Comparison of ENCODE assay signal across 1 cellular context in the genomic region with DNA sequence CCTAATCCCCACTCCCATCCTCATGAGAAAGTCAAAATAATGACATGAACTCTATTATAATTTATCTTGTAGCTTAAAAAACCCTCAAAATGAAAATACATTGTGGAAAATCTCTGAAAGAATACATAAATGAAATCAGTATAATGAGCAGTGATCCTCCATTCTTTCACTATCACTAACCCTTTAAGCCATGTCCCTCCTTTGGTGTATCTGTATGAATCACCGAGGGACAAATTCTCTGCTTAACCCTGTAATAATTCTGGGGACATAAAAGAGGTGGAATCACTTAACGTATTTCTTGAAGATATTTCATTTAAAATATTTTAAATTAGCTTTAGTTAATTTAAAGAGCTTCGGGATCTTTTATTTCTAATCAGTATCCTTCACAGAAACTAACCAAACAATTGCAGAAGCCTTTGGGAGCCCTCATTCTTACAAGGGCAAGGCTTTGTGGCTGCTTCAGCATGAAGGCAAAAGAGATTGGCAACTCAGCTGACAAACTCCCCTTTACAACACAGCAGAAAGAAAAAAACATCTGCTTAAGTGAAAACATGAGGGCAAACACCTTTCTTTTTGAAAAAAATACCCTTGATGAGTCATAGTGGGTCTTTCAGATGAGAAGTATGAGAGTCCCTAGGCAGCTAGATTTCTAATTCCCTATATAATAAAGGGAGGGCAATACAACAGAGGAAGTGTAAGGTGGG.
TF ChIP-seq lines count a peak whose summit lies in the region.

No MANE protein-coding gene starts in this region.

TF ChIP-seq in GM23338, 12 proteins besides CTCF, POLR2A, EP300 and RAD21 (continued from another document):
- TF ChIP-seq ZNF114 (CRISPR knock-in tag; IDR thresholded peaks at IDR 0.05) (no peak), ZNF462 (CRISPR knock-in tag; IDR thresholded peaks at IDR 0.05) (no peak)
